Comparison of ENCODE assay signal across 15 cellular contexts in the genomic region with DNA sequence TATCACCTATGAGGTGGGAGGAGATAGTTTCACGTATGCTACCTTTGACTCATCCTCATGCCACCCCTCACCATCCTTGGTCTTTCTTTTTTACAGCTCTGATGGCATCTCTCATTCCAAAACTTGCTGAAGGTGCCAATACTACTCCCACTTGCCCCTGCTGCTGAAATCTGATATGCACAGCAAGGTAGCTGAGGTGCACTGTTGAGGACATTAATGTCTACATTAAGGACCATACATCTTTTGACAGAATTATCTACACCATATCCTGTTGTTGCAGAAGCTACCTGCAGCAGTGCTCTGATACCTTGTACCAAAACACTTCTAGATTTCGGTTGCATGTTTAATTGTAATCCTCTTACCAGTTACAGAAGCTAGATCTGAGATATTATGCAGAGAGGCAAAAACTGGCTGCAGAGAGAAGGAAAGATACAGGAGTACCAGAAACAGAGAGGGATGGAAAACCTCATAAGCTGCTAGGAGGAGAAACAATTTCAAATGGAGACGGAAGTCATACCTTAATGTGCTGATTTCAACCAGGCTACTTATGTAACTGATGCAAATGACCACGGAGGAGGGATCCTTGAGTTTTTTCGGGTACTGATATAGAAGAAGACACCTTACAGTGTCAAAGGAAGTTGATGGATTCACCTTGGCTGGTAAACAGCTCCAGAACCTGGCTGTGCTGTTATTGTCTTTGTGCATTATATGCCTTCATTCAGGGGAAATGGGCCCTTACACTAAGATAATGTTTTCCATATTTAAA. TPM values are rescaled to one million over a fixed set of nuclear protein-coding genes. Genes with fewer than 3 reads are reported as not detected.
DNase-seq lines count a peak whose midpoint lies in the region; ATAC-seq and TF ChIP-seq lines count a peak whose summit lies in the region.
"Had no signal": no experiment of that assay in that cellular context is flagged by ENCODE, and none has a peak within 500 bp of the region (broad histone marks: within the 10 kb centered on the region; RNA-seq: fewer than 3 reads in every experiment).

No MANE protein-coding gene starts in this region.

- H3K9me3 ChIP-seq in OCI-LY3 (ENCODE audit: insufficient read depth, low read length): no peaks in the 10 kb centered on the region
- H3K9me3 ChIP-seq: lower lobe of right lung, tibial artery had no signal

- no peaks in the 10 kb centered on the region for H3K36me3 ChIP-seq in OCI-LY3 (replicated peaks; ENCODE audit: low read depth, low read length)
- H3K36me3 ChIP-seq: lower lobe of right lung, neural progenitor cell, tibial artery had no signal

- POLR2A ChIA-PET in activated CD4-positive, alpha-beta T cell treated with anti-CD3 and anti-CD28 coated beads, Interleukin-2, amount 10 ng/mL, durations not matched to agents 7 days and 5 days (lab: Charles Lee): interaction anchor here (0.5 kb wide), 1 partner anchor 446 kb away, joined by 6 read pairs; no protein-coding TSS in a partner anchor
- POLR2A ChIA-PET in activated naive CD8-positive, alpha-beta T cell treated with anti-CD3 and anti-CD28 coated beads, Interleukin-2, amount 10 ng/mL, durations not matched to agents 7 days and 5 days (lab: Charles Lee): interaction anchor here (0.9 to 7.4 kb wide), 10 partner anchors 9 to 99 kb away, joined by 3 to 145 read pairs (median 21); partner anchors contain the start of gene PTPRC
- POLR2A ChIA-PET in WTC11 (lab: Charles Lee): no interaction called here

- peak overlapping the region; percentile 58 for H2AFZ ChIP-seq in OCI-LY3 (ENCODE audit: low read depth, low read length)
- H2AFZ ChIP-seq: neural progenitor cell had no signal

- H3K27ac Mint-ChIP-seq in activated CD4-positive, alpha-beta T cell treated with anti-CD3 and anti-CD28 coated beads, Interleukin-2, amount 10 ng/mL, durations not matched to agents 7 days and 5 days: peak overlapping the region; percentile 98
- peak overlapping the region; percentile 97 for H3K27ac Mint-ChIP-seq in activated naive CD8-positive, alpha-beta T cell treated with anti-CD3 and anti-CD28 coated beads, Interleukin-2, amount 10 ng/mL, durations not matched to agents 7 days and 5 days
- H3K27ac Mint-ChIP-seq in stimulated activated effector memory CD8-positive, alpha-beta T cell treated with anti-CD3 and anti-CD28 coated beads, Interleukin-12 subunit alpha, Interleukin-12 subunit beta, amount 100 ng/mL, for 72 hours: peak overlapping the region; percentile 90
- H3K27ac Mint-ChIP-seq in WTC11: no peak overlapping the region
- H3K27ac Mint-ChIP-seq: neural progenitor cell had no signal

- H3K36me3 Mint-ChIP-seq in activated CD4-positive, alpha-beta T cell treated with anti-CD3 and anti-CD28 coated beads, Interleukin-2, amount 10 ng/mL, durations not matched to agents 7 days and 5 days (ENCODE audit: low read depth): peaks cover under 1% of the 10 kb centered on the region
- peaks cover 2% of the 10 kb centered on the region for H3K36me3 Mint-ChIP-seq in activated naive CD8-positive, alpha-beta T cell treated with anti-CD3 and anti-CD28 coated beads, Interleukin-2, amount 10 ng/mL, durations not matched to agents 7 days and 5 days
- H3K36me3 Mint-ChIP-seq in stimulated activated effector memory CD8-positive, alpha-beta T cell treated with anti-CD3 and anti-CD28 coated beads, Interleukin-12 subunit alpha, Interleukin-12 subunit beta, amount 100 ng/mL, for 72 hours: peaks cover 11% of the 10 kb centered on the region
- no peaks in the 10 kb centered on the region for H3K36me3 Mint-ChIP-seq in WTC11
- H3K36me3 Mint-ChIP-seq: neural progenitor cell had no signal

- peaks cover 5% of the 10 kb centered on the region for H3K9me3 Mint-ChIP-seq in activated CD4-positive, alpha-beta T cell treated with anti-CD3 and anti-CD28 coated beads, Interleukin-2, amount 10 ng/mL, durations not matched to agents 7 days and 5 days
- H3K9me3 Mint-ChIP-seq in activated naive CD8-positive, alpha-beta T cell treated with anti-CD3 and anti-CD28 coated beads, Interleukin-2, amount 10 ng/mL, durations not matched to agents 7 days and 5 days: no peaks in the 10 kb centered on the region
- H3K9me3 Mint-ChIP-seq in stimulated activated effector memory CD8-positive, alpha-beta T cell treated with anti-CD3 and anti-CD28 coated beads, Interleukin-12 subunit alpha, Interleukin-12 subunit beta, amount 100 ng/mL, for 72 hours: no peaks in the 10 kb centered on the region
- no peaks in the 10 kb centered on the region for H3K9me3 Mint-ChIP-seq in WTC11
- H3K9me3 Mint-ChIP-seq: neural progenitor cell had no signal

- CTCF ChIA-PET in activated CD4-positive, alpha-beta T cell treated with anti-CD3 and anti-CD28 coated beads, Interleukin-2, amount 10 ng/mL, durations not matched to agents 7 days and 5 days (lab: Charles Lee): interaction anchor here (0.7 to 6.9 kb wide), 5 partner anchors 10 to 92 kb away, joined by 3 to 109 read pairs (median 5); partner anchors contain the start of gene PTPRC
- CTCF ChIA-PET in WTC11 (lab: Charles Lee): no interaction called here

- no peak for DNase-seq in activated CD4-positive, alpha-beta T cell treated with anti-CD3 and anti-CD28 coated beads, Interleukin-2, amount 10 ng/mL, durations not matched to agents 7 days and 5 days
- DNase-seq in activated CD4-positive, alpha-beta T cell treated with anti-CD3 and anti-CD28 coated beads for 4 hours: no peak
- no peak for DNase-seq in activated naive CD8-positive, alpha-beta T cell treated with anti-CD3 and anti-CD28 coated beads, Interleukin-2, amount 10 ng/mL, durations not matched to agents 7 days and 5 days
- DNase-seq in stimulated activated effector memory CD8-positive, alpha-beta T cell treated with anti-CD3 and anti-CD28 coated beads, Interleukin-12 subunit alpha, Interleukin-12 subunit beta, amount 100 ng/mL, for 72 hours (ENCODE audit: low spot score in 2 of 2): no peak
- DNase-seq in WTC11 (ENCODE audit: low spot score) (no peak), C1 segment of cervical spinal cord (lab: John Stamatoyannopoulos, UW) (no peak)
- DNase-seq: effector CD4-positive, alpha-beta T cell; lower lobe of right lung; NCI-H1436 treated with DMSO at 0.1 percent for 48 hours; NCI-H524 treated with DMSO at 0.1 percent for 48 hours; tibial artery had no signal

- no peak for ATAC-seq in activated naive CD8-positive, alpha-beta T cell treated with anti-CD3 and anti-CD28 coated beads, Interleukin-2, amount 10 ng/mL, durations not matched to agents 7 days and 5 days (ENCODE audit: low read depth)
- peak; percentile 76 for ATAC-seq in stimulated activated effector memory CD8-positive, alpha-beta T cell treated with anti-CD3 and anti-CD28 coated beads, Interleukin-12 subunit alpha, Interleukin-12 subunit beta, amount 100 ng/mL, for 72 hours
- ATAC-seq in GM21619 (IDR thresholded peaks at IDR 0.05; ENCODE audit: unreplicated experiment) (no peak), WTC11 (no peak)
- ATAC-seq: lower lobe of right lung had no signal

- H3K9ac ChIP-seq in OCI-LY3 (ENCODE audit: low read length): peak overlapping the region; percentile 75
- H3K9ac ChIP-seq: neural progenitor cell had no signal

- H3K79me2 ChIP-seq in OCI-LY3 (ENCODE audit: low read length): no peaks in the 10 kb centered on the region

- H3K4me3 Mint-ChIP-seq in activated CD4-positive, alpha-beta T cell treated with anti-CD3 and anti-CD28 coated beads, Interleukin-2, amount 10 ng/mL, durations not matched to agents 7 days and 5 days: peak overlapping the region; percentile 80
- peak overlapping the region; percentile 88 for H3K4me3 Mint-ChIP-seq in activated naive CD8-positive, alpha-beta T cell treated with anti-CD3 and anti-CD28 coated beads, Interleukin-2, amount 10 ng/mL, durations not matched to agents 7 days and 5 days
- H3K4me3 Mint-ChIP-seq in stimulated activated effector memory CD8-positive, alpha-beta T cell treated with anti-CD3 and anti-CD28 coated beads, Interleukin-12 subunit alpha, Interleukin-12 subunit beta, amount 100 ng/mL, for 72 hours: peak overlapping the region; percentile 65
- H3K4me3 Mint-ChIP-seq in WTC11: no peak overlapping the region
- H3K4me3 Mint-ChIP-seq: neural progenitor cell had no signal

- H3K27me3 ChIP-seq in OCI-LY3 (ENCODE audit: low read depth, low read length): no peaks in the 10 kb centered on the region
- H3K27me3 ChIP-seq: neural progenitor cell, tibial artery had no signal

- H3K4me3 ChIP-seq in OCI-LY3 (ENCODE audit: low read length): peak overlapping the region; percentile 63
- H3K4me3 ChIP-seq: lower lobe of right lung, neural progenitor cell, tibial artery had no signal

- H3K27me3 Mint-ChIP-seq in activated CD4-positive, alpha-beta T cell treated with anti-CD3 and anti-CD28 coated beads, Interleukin-2, amount 10 ng/mL, durations not matched to agents 7 days and 5 days: no peaks in the 10 kb centered on the region
- H3K27me3 Mint-ChIP-seq in activated naive CD8-positive, alpha-beta T cell treated with anti-CD3 and anti-CD28 coated beads, Interleukin-2, amount 10 ng/mL, durations not matched to agents 7 days and 5 days: no peaks in the 10 kb centered on the region
- H3K27me3 Mint-ChIP-seq in WTC11 (ENCODE audit: low read depth): no peaks in the 10 kb centered on the region

- TF ChIP-seq CTCF in OCI-LY3 (IDR thresholded peaks at IDR 0.05; ENCODE audit: low read depth, low read length) (no peak), WTC11 (IDR thresholded peaks at IDR 0.05) (no peak)

- peaks cover 58% of the 10 kb centered on the region for H3K4me1 ChIP-seq in OCI-LY3 (ENCODE audit: low read length)
- H3K4me1 ChIP-seq: neural progenitor cell, tibial artery had no signal

- peak overlapping the region; percentile 91 for H3K27ac ChIP-seq in OCI-LY3 (ENCODE audit: low read length)
- H3K27ac ChIP-seq: neural progenitor cell, tibial artery had no signal

- H3K4me2 ChIP-seq in OCI-LY3 (ENCODE audit: low read length): peak overlapping the region; percentile 76
- H3K4me2 ChIP-seq: neural progenitor cell had no signal

- no peaks in the 10 kb centered on the region for H4K20me1 ChIP-seq in OCI-LY3 (ENCODE audit: insufficient read depth, low read length)

- H3K4me1 Mint-ChIP-seq in activated CD4-positive, alpha-beta T cell treated with anti-CD3 and anti-CD28 coated beads, Interleukin-2, amount 10 ng/mL, durations not matched to agents 7 days and 5 days: peaks cover 81% of the 10 kb centered on the region
- peaks cover 66% of the 10 kb centered on the region for H3K4me1 Mint-ChIP-seq in activated naive CD8-positive, alpha-beta T cell treated with anti-CD3 and anti-CD28 coated beads, Interleukin-2, amount 10 ng/mL, durations not matched to agents 7 days and 5 days
- H3K4me1 Mint-ChIP-seq in stimulated activated effector memory CD8-positive, alpha-beta T cell treated with anti-CD3 and anti-CD28 coated beads, Interleukin-12 subunit alpha, Interleukin-12 subunit beta, amount 100 ng/mL, for 72 hours: peaks cover 81% of the 10 kb centered on the region
- peaks cover 9% of the 10 kb centered on the region for H3K4me1 Mint-ChIP-seq in WTC11

TF ChIP-seq in WTC11, 78 proteins besides CTCF, POLR2A, EP300 and RAD21 (continues in another document):
- TF ChIP-seq TCF7 (CRISPR knock-in tag; IDR thresholded peaks at IDR 0.05; ENCODE audit: low read depth) (no peak), ZNF416 (CRISPR knock-in tag; IDR thresholded peaks at IDR 0.05) (no peak)

RNA-seq across cellular contexts. Expression of gene PTPRC, which starts 19.3 kb away (rescaled TPM):
- 100 to 1,000 TPM; 700 to 862 TPM for total RNA-seq in activated CD4-positive, alpha-beta T cell treated with anti-CD3 and anti-CD28 coated beads, Interleukin-2, amount 10 ng/mL, durations not matched to agents 7 days and 5 days
- total RNA-seq in activated naive CD8-positive, alpha-beta T cell treated with anti-CD3 and anti-CD28 coated beads, Interleukin-2, amount 10 ng/mL, durations not matched to agents 7 days and 5 days: 100 to 1,000 TPM; 828 to 854 TPM
- 0.71 to 1.4 TPM (median 1.2 TPM) in 3 replicates for total RNA-seq in WTC11 (2021)
- total RNA-seq: A673 had no signal

Comparison
In these comparisons a context has a peak if more than half of its experiments do, and no peak if none do; other contexts are left out.
1. RNA of gene PTPRC, which starts 19.3 kb away (total RNA-seq): 700 to 862 TPM in activated CD4-positive, alpha-beta T cell treated with anti-CD3 and anti-CD28 coated beads, Interleukin-2, amount 10 ng/mL, durations not matched to agents 7 days and 5 days and 828 to 854 TPM in activated naive CD8-positive, alpha-beta T cell treated with anti-CD3 and anti-CD28 coated beads, Interleukin-2, amount 10 ng/mL, durations not matched to agents 7 days and 5 days; 0.71 to 1.4 TPM in WTC11; every median in the first group is over 100 times any median in the second.